ENCODE assay signal across 11 cellular contexts in genomic region chr22:38781033-38781432, GRCh38.
"Had no signal": no experiment of that assay in that cellular context is flagged by ENCODE, and none has a peak within 500 bp of the region (broad histone marks: within the 10 kb centered on the region; RNA-seq: fewer than 3 reads in every experiment).

No MANE protein-coding gene starts in this region.

- DNase-seq: activated B cell treated with CpG ODN at 0.5 μM for 24 hours; activated CD4-positive, alpha-beta T cell treated with anti-CD3 and anti-CD28 coated beads for 48 hours; aorta; effector CD8-positive, alpha-beta T cell; foreskin keratinocyte; glutamatergic neuron; stimulated activated CD4-positive, alpha-beta T cell treated with anti-CD3 and anti-CD28 coated beads, Interleukin-1b, Interleukin-23, amount 100 ng/mL, for 48 hours; stomach; SW 1271 had no signal

- H3K27me3 ChIP-seq: breast epithelium, foreskin keratinocyte, stomach had no signal

- H3K27ac ChIP-seq: breast epithelium, foreskin keratinocyte, stomach, thoracic aorta had no signal
